In genomic region chr11:27718853-27719574, GRCh38 we compare ENCODE assay signal across 8 cellular contexts. TPM values are rescaled to one million over a fixed set of nuclear protein-coding genes. Genes with fewer than 3 reads are reported as not detected.
DNase-seq lines count a peak whose midpoint lies in the region; ATAC-seq and TF ChIP-seq lines count a peak whose summit lies in the region.

No MANE protein-coding gene starts in this region.

- no peak overlapping the region for H3K27ac ChIP-seq in SJCRH30
- no peak overlapping the region for H3K27ac ChIP-seq in foreskin keratinocyte

- H3K4me3 ChIP-seq in SJCRH30: peak overlapping the region; percentile 55
- peak overlapping the region; percentile 75 for H3K4me3 ChIP-seq in retinal pigment epithelial cell (ENCODE audit: low read length)

- no peaks in the 10 kb centered on the region for H3K27me3 ChIP-seq in SJCRH30
- H3K27me3 ChIP-seq in foreskin keratinocyte: peaks cover 90% of the 10 kb centered on the region

- TF ChIP-seq CTCF in GM10266 (IDR thresholded peaks at IDR 0.05; ENCODE audit: control insufficient read depth, insufficient read depth, low read depth, missing control alignments) (no peak), foreskin keratinocyte (conservative IDR thresholded peaks at IDR 0.05) (no peak), retinal pigment epithelial cell (conservative IDR thresholded peaks at IDR 0.05; ENCODE audit: low read depth, low read length) (no peak)

- no peaks in the 10 kb centered on the region for H3K36me3 ChIP-seq in SJCRH30

- ATAC-seq in foreskin keratinocyte: peak; percentile 4

- no peaks in the 10 kb centered on the region for H3K9me3 ChIP-seq in SJCRH30 (replicated peaks)

- DNase-seq in GM10266 (ENCODE audit: extremely low spot score): peak; percentile 17
- peak; percentile 15 to 31 for DNase-seq in SJCRH30
- DNase-seq in foreskin keratinocyte: no peak
- no peak for DNase-seq in retinal pigment epithelial cell (ENCODE audit: low read depth)
- DNase-seq in activated naive CD4-positive, alpha-beta T cell treated with Interleukin-2 at 50 U/mL for 16 hours: no peak
- DNase-seq in stimulated activated CD8-positive, alpha-beta memory T cell treated with anti-CD3 and anti-CD28 coated beads, Interleukin-4, amount 100 ng/mL, for 48 hours: no peak
- DNase-seq in NCI-H2171 (lab: John Stamatoyannopoulos, UW): no peak
- DNase-seq in activated T-cell treated with anti-CD3 and anti-CD28 coated beads, Interleukin-2, amount 50 U/mL, for 1 hour: no peak

- H3K4me1 ChIP-seq in SJCRH30 (0 out of 2 replicates have a peak, but pooled peaks cover 4% of the 10 kb centered on the region), foreskin keratinocyte (no peaks in the 10 kb centered on the region)

RNA-seq across cellular contexts. Expression of gene BDNF, which starts 18.8 kb away (rescaled TPM):
- 0.20 and 0.42 TPM in 2 replicates for total RNA-seq in SJCRH30 (2014; rRNA removed; shearing (Covaris generic))
- total RNA-seq in foreskin keratinocyte: 0.04 TPM in 1 of 2 replicates, not detected in the other
- polyA plus RNA-seq in foreskin keratinocyte: 0.01 TPM in 1 of 2 replicates, not detected in the other

Comparison
In these comparisons a context has a peak if more than half of its experiments do, and no peak if none do; other contexts are left out.
1. DNase-seq: peak in GM10266 (single experiment) and SJCRH30 (2 of 2); none in foreskin keratinocyte (0 of 2), retinal pigment epithelial cell (single experiment), activated naive CD4-positive, alpha-beta T cell treated with Interleukin-2 at 50 U/mL for 16 hours (single experiment), stimulated activated CD8-positive, alpha-beta memory T cell treated with anti-CD3 and anti-CD28 coated beads, Interleukin-4, amount 100 ng/mL, for 48 hours (single experiment), NCI-H2171 (single experiment) and activated T-cell treated with anti-CD3 and anti-CD28 coated beads, Interleukin-2, amount 50 U/mL, for 1 hour (single experiment).